ENCODE assay signal across 1 cellular context in genomic region chr3:28348637-28349396, GRCh38.
TF ChIP-seq lines count a peak whose summit lies in the region.

AZI2 (minus strand) TSS chr3:28348824; CDS start chr3:28340617, 8,207 bp downstream.
ZCWPW2 (plus strand) TSS chr3:28348721; CDS start chr3:28413069, 64,348 bp downstream.

TF ChIP-seq in HepG2, 621 proteins besides CTCF, POLR2A, EP300 and RAD21 (continued from another document and continues in another):
- no peak for TF ChIP-seq CREB3 (CRISPR knock-in tag; IDR thresholded peaks at IDR 0.05)
- peak; percentile 85 for TF ChIP-seq POLR2G (IDR thresholded peaks at IDR 0.05; ENCODE audit: low read depth, low read length)
- TF ChIP-seq ZNF484 (CRISPR knock-in tag; IDR thresholded peaks at IDR 0.05; ENCODE audit: borderline replicate concordance, low read depth), result no peak
- TF ChIP-seq HNF1B (CRISPR knock-in tag; IDR thresholded peaks at IDR 0.05), result peak; percentile 78
- peak; percentile 70; the same call in 1 of the 2 replicates for TF ChIP-seq ZNF333 (CRISPR knock-in tag; IDR thresholded peaks at IDR 0.05; ENCODE audit: borderline replicate concordance)
- TF ChIP-seq TRIM22 (IDR thresholded peaks at IDR 0.05), result no peak
- peak; percentile 84; the same call in 1 of the 2 replicates for TF ChIP-seq ZNF639 (CRISPR knock-in tag; conservative IDR thresholded peaks at IDR 0.05)
- 0 out of 2 replicates have a peak, but pooled peaks have one; percentile 17 for TF ChIP-seq MXD4 (CRISPR knock-in tag; IDR thresholded peaks at IDR 0.05)
- no peak; a peak in 2 of 4 replicates for TF ChIP-seq KLF16 (CRISPR knock-in tag; IDR thresholded peaks at IDR 0.05)
- peak; percentile 52; the same call in 1 of the 2 replicates for TF ChIP-seq ZNF768 (CRISPR knock-in tag; IDR thresholded peaks at IDR 0.05)
- 0 out of 2 replicates have a peak, but pooled peaks have one; percentile 20 for TF ChIP-seq TOE1 (CRISPR knock-in tag; IDR thresholded peaks at IDR 0.05)
- TF ChIP-seq PHF21A (CRISPR knock-in tag; IDR thresholded peaks at IDR 0.05), result peak; percentile 71; the same call in 1 of the 2 replicates
- no peak for TF ChIP-seq ZNF317 (CRISPR knock-in tag; IDR thresholded peaks at IDR 0.05)
- peak; percentile 97 for TF ChIP-seq ZNF788 (CRISPR knock-in tag; IDR thresholded peaks at IDR 0.05; ENCODE audit: borderline replicate concordance)
- TF ChIP-seq KDM6A (CRISPR knock-in tag; IDR thresholded peaks at IDR 0.05; ENCODE audit: low read depth), result no peak
- TF ChIP-seq DNMT3B (CRISPR knock-in tag; conservative IDR thresholded peaks at IDR 0.05), result 0 out of 2 replicates have a peak, but pooled peaks have one; percentile 50
- peak; percentile 96 for TF ChIP-seq ZNF350 (CRISPR knock-in tag; IDR thresholded peaks at IDR 0.05; ENCODE audit: borderline replicate concordance, low read depth)
- TF ChIP-seq BHLHE40 (IDR thresholded peaks at IDR 0.05; ENCODE audit: low read length), result no peak
- 0 out of 2 replicates have a peak, but pooled peaks have one; percentile 52 for TF ChIP-seq ZNF83 (CRISPR knock-in tag; IDR thresholded peaks at IDR 0.05; ENCODE audit: borderline replicate concordance)
- no peak for TF ChIP-seq ZNF660 (CRISPR knock-in tag; IDR thresholded peaks at IDR 0.05; ENCODE audit: borderline replicate concordance, low read depth)
- peak; percentile 81 for TF ChIP-seq TFDP2 (CRISPR knock-in tag; IDR thresholded peaks at IDR 0.05)
- no peak for TF ChIP-seq ATF3 (CRISPR knock-in tag; IDR thresholded peaks at IDR 0.05)
- TF ChIP-seq ZFP36L2 (CRISPR knock-in tag; IDR thresholded peaks at IDR 0.05), result 0 out of 2 replicates have a peak, but pooled peaks have one; percentile 12
- TF ChIP-seq MXD1 (CRISPR knock-in tag; IDR thresholded peaks at IDR 0.05), result peak; percentile 70
- no peak for TF ChIP-seq ZNF784 (CRISPR knock-in tag; IDR thresholded peaks at IDR 0.05; ENCODE audit: borderline replicate concordance)
- peak; percentile 80 for TF ChIP-seq ELF3 (CRISPR knock-in tag; IDR thresholded peaks at IDR 0.05)
- TF ChIP-seq REXO4 (CRISPR knock-in tag; IDR thresholded peaks at IDR 0.05; ENCODE audit: borderline replicate concordance), result 0 out of 2 replicates have a peak, but pooled peaks have one; percentile 36
- TF ChIP-seq DNMT1 (CRISPR knock-in tag; IDR thresholded peaks at IDR 0.05), result 0 out of 2 replicates have a peak, but pooled peaks have one; percentile 28
- peak; percentile 97 for TF ChIP-seq KDM2A (CRISPR knock-in tag; IDR thresholded peaks at IDR 0.05; ENCODE audit: borderline replicate concordance, low read depth)
- TF ChIP-seq POGZ (CRISPR knock-in tag; IDR thresholded peaks at IDR 0.05), result peak; percentile 88
- no peak for TF ChIP-seq JUNB (CRISPR knock-in tag; IDR thresholded peaks at IDR 0.05; ENCODE audit: borderline replicate concordance)
- no peak for TF ChIP-seq ZNF3 (CRISPR knock-in tag; IDR thresholded peaks at IDR 0.05)
- no peak for TF ChIP-seq KIAA2018 (CRISPR knock-in tag; IDR thresholded peaks at IDR 0.05; ENCODE audit: borderline replicate concordance)
- peak; percentile 71; the same call in 1 of the 2 replicates for TF ChIP-seq ZNF557 (CRISPR knock-in tag; IDR thresholded peaks at IDR 0.05)
- TF ChIP-seq ZNF441 (CRISPR knock-in tag; IDR thresholded peaks at IDR 0.05; ENCODE audit: borderline replicate concordance), result peak; percentile 71; the same call in 1 of the 2 replicates
- TF ChIP-seq FOXA1 (IDR thresholded peaks at IDR 0.05), result no peak
- TF ChIP-seq FOXA1 (CRISPR knock-in tag; IDR thresholded peaks at IDR 0.05), result no peak
- peak; percentile 26; the same call in 1 of the 2 replicates for TF ChIP-seq ZNF256 (CRISPR knock-in tag; conservative IDR thresholded peaks at IDR 0.05)
- TF ChIP-seq AGO2 (optimal IDR thresholded peaks at IDR 0.05; ENCODE audit: low read depth, low read length), result peak; percentile 90
- peak; percentile 88; the same call in 1 of the 2 replicates for TF ChIP-seq THAP9 (CRISPR knock-in tag; IDR thresholded peaks at IDR 0.05; ENCODE audit: borderline replicate concordance)
- peak; percentile 17; the same call in 1 of the 2 replicates for TF ChIP-seq ZNF460 (CRISPR knock-in tag; IDR thresholded peaks at IDR 0.05; ENCODE audit: borderline replicate concordance)
